Comparison of ENCODE assay signal across 19 cellular contexts in genomic region chr20:58470336-58470978, GRCh38. TPM values are rescaled to one million over a fixed set of nuclear protein-coding genes. Genes with fewer than 3 reads are reported as not detected.
DNase-seq lines count a peak whose midpoint lies in the region; ATAC-seq, FAIRE-seq and TF ChIP-seq lines count a peak whose summit lies in the region.
"Had no signal": no experiment of that assay in that cellular context is flagged by ENCODE, and none has a peak within 500 bp of the region (broad histone marks: within the 10 kb centered on the region; RNA-seq: fewer than 3 reads in every experiment).

No MANE protein-coding gene starts in this region.

- H3K4me1 ChIP-seq in SK-N-SH (ENCODE audit: control insufficient read depth in 1 of 2, insufficient read depth in 2 of 2, low read depth in 1 of 2, low read length in 1 of 2) = peaks cover 5 to 52% of the 10 kb centered on the region in 2 experiments; a peak in 3 of 4 replicates
- peaks cover 0 to 2% of the 10 kb centered on the region in 2 donors for H3K4me1 ChIP-seq in kidney (ENCODE audit: control insufficient read depth in 1 of 2, insufficient read depth in 1 of 2, low read depth in 1 of 2, low read length in 2 of 2)
- no peaks in the 10 kb centered on the region for H3K4me1 ChIP-seq in neuronal stem cell (ENCODE audit: control insufficient read depth in 2 of 2, insufficient read depth in 1 of 2, low read depth in 1 of 2, low read length in 2 of 2)
- H3K4me1 ChIP-seq: A549, BLaER1 had no signal

- H3K27me3 Mint-ChIP-seq in activated CD4-positive, alpha-beta T cell treated with anti-CD3 and anti-CD28 coated beads, Interleukin-2, amount 10 ng/mL, durations not matched to agents 24 days and 14 days = no peaks in the 10 kb centered on the region
- H3K27me3 Mint-ChIP-seq: CD4-positive, alpha-beta memory T cell had no signal

- no peak overlapping the region for H2BK5ac ChIP-seq in neuronal stem cell (ENCODE audit: low read length)

- no peak overlapping the region for H3K4me3 Mint-ChIP-seq in stimulated activated effector memory CD8-positive, alpha-beta T cell treated with anti-CD3 and anti-CD28 coated beads, Interleukin-12 subunit alpha, Interleukin-12 subunit beta, amount 100 ng/mL, for 72 hours
- H3K4me3 Mint-ChIP-seq in activated CD4-positive, alpha-beta T cell treated with anti-CD3 and anti-CD28 coated beads, Interleukin-2, amount 10 ng/mL, durations not matched to agents 24 days and 14 days = no peak overlapping the region
- H3K4me3 Mint-ChIP-seq: CD14-positive monocyte; CD4-positive, alpha-beta memory T cell; HFFc6 had no signal

- no peak overlapping the region for H2BK120ac ChIP-seq in neuronal stem cell (ENCODE audit: low read depth, low read length)

- no peak for ATAC-seq in SK-N-SH treated with all-trans-retinoic acid at 6 μM for 48 hours
- no peak for ATAC-seq in stimulated activated effector memory CD8-positive, alpha-beta T cell treated with anti-CD3 and anti-CD28 coated beads, Interleukin-12 subunit alpha, Interleukin-12 subunit beta, amount 100 ng/mL, for 72 hours
- ATAC-seq in GM18505 (IDR thresholded peaks at IDR 0.05; ENCODE audit: unreplicated experiment) = no peak
- ATAC-seq: HCT116 had no signal

- H3K79me2 ChIP-seq in SK-N-SH (ENCODE audit: insufficient read depth) = no peaks in the 10 kb centered on the region

- H4K91ac ChIP-seq in neuronal stem cell (ENCODE audit: low read depth, low read length, poor library complexity) = no peak overlapping the region

- POLR2A ChIA-PET in SK-N-SH (lab: Yijun Ruan, JAX) = interaction anchor here (1.7 kb wide), 1 partner anchor 13 kb away, joined by 9 read pairs; no protein-coding TSS in a partner anchor

- no peak for TF ChIP-seq POLR2A in GM18505 (IDR thresholded peaks at IDR 0.05; ENCODE audit: borderline replicate concordance, extremely low read depth, insufficient read depth, insufficient read length)

- H2BK15ac ChIP-seq in neuronal stem cell (ENCODE audit: low read length) = no peak overlapping the region

- H2AFZ ChIP-seq in SK-N-SH (ENCODE audit: low read depth) = no peak overlapping the region
- no peak overlapping the region for H2AFZ ChIP-seq in neuronal stem cell (ENCODE audit: low read length)

- FAIRE-seq in kidney (lab: Jason Lieb, UNC) = no peak
- FAIRE-seq: A549 had no signal

- H4K8ac ChIP-seq in neuronal stem cell (ENCODE audit: low read depth, low read length) = no peak overlapping the region

- H3K4me3 ChIP-seq in SK-N-SH (ENCODE audit: low read depth in 2 of 2, low read length in 1 of 2) (no peak overlapping the region), kidney (ENCODE audit: low read length in 2 of 2) (no peak overlapping the region), neuronal stem cell (ENCODE audit: low read length in 2 of 2) (no peak overlapping the region)
- H3K4me3 ChIP-seq: A549, BLaER1 had no signal

- H3K36me3 ChIP-seq in SK-N-SH (replicated peaks in 1 of 2; ENCODE audit: control insufficient read depth in 1 of 2, insufficient read depth in 2 of 2, low read length in 1 of 2) (no peaks in the 10 kb centered on the region), kidney (ENCODE audit: control insufficient read depth in 1 of 2, insufficient read depth in 2 of 2, low read length in 2 of 2) (no peaks in the 10 kb centered on the region), neuronal stem cell (replicated peaks in 1 of 2; ENCODE audit: control insufficient read depth in 2 of 2, insufficient read depth in 2 of 2, low read length in 2 of 2) (no peaks in the 10 kb centered on the region)
- H3K36me3 ChIP-seq: BLaER1 had no signal

- H3K9me3 Mint-ChIP-seq in stimulated activated effector memory CD8-positive, alpha-beta T cell treated with anti-CD3 and anti-CD28 coated beads, Interleukin-12 subunit alpha, Interleukin-12 subunit beta, amount 100 ng/mL, for 72 hours = no peaks in the 10 kb centered on the region
- no peaks in the 10 kb centered on the region for H3K9me3 Mint-ChIP-seq in activated CD4-positive, alpha-beta T cell treated with anti-CD3 and anti-CD28 coated beads, Interleukin-2, amount 10 ng/mL, durations not matched to agents 24 days and 14 days
- H3K9me3 Mint-ChIP-seq: CD14-positive monocyte; CD4-positive, alpha-beta memory T cell; HFFc6 had no signal

- H4K20me1 ChIP-seq in SK-N-SH (ENCODE audit: insufficient read depth) = no peaks in the 10 kb centered on the region
- H4K20me1 ChIP-seq: BLaER1 had no signal

- peak overlapping the region; percentile 82 to 90; a peak in 3 of 4 replicates for H3K27ac ChIP-seq in SK-N-SH (ENCODE audit: low read depth in 2 of 2, low read length in 1 of 2)
- no peak overlapping the region for H3K27ac ChIP-seq in kidney (ENCODE audit: low read depth in 2 of 2, low read length in 2 of 2)
- H3K27ac ChIP-seq in neuronal stem cell (replicated peaks; ENCODE audit: low read length) = no peak overlapping the region
- H3K27ac ChIP-seq: 22Rv1, A549, BLaER1 had no signal

- peak overlapping the region; percentile 32 for H2AK5ac ChIP-seq in neuronal stem cell (ENCODE audit: low read depth, low read length)

- no peak for TF ChIP-seq EP300 in SK-N-SH (IDR thresholded peaks at IDR 0.05; ENCODE audit: borderline replicate concordance in 1 of 2, low read depth in 1 of 2, low read length in 1 of 2)

- TF ChIP-seq RAD21 in SK-N-SH (IDR thresholded peaks at IDR 0.05; ENCODE audit: low read length) = no peak

- no peaks in the 10 kb centered on the region for H3K9me2 ChIP-seq in SK-N-SH

- no peak overlapping the region for H3K9ac ChIP-seq in SK-N-SH
- no peak overlapping the region for H3K9ac ChIP-seq in kidney (ENCODE audit: low read length in 2 of 2)
- H3K9ac ChIP-seq in neuronal stem cell (ENCODE audit: low read depth, low read length, poor library complexity) = no peak overlapping the region
- H3K9ac ChIP-seq: BLaER1 had no signal

- H3K14ac ChIP-seq in neuronal stem cell (ENCODE audit: low read length) = no peak overlapping the region

- H3K4ac ChIP-seq in neuronal stem cell (ENCODE audit: low read length) = no peak overlapping the region

- no peak for DNase-seq in SK-N-SH
- DNase-seq in kidney = peak; percentile 69
- DNase-seq in neuronal stem cell (ENCODE audit: low spot score) = no peak
- DNase-seq in stimulated activated effector memory CD8-positive, alpha-beta T cell treated with anti-CD3 and anti-CD28 coated beads, Interleukin-12 subunit alpha, Interleukin-12 subunit beta, amount 100 ng/mL, for 72 hours (ENCODE audit: low spot score in 2 of 2) = no peak
- no peak for DNase-seq in activated CD4-positive, alpha-beta T cell treated with anti-CD3 and anti-CD28 coated beads, Interleukin-2, amount 10 ng/mL, durations not matched to agents 24 days and 14 days
- DNase-seq in NCI-H1694 (lab: John Stamatoyannopoulos, UW) = no peak
- DNase-seq: CD4-positive, alpha-beta memory T cell; DMS153; DMS79; GDM1; GOT3; HFFc6 had no signal

- no peaks in the 10 kb centered on the region for H3K79me1 ChIP-seq in neuronal stem cell (ENCODE audit: low read depth, low read length)

- H3K9me3 ChIP-seq in SK-N-SH (no peaks in the 10 kb centered on the region), kidney (ENCODE audit: control insufficient read depth in 1 of 2, low read length in 2 of 2) (no peaks in the 10 kb centered on the region), neuronal stem cell (replicated peaks in 1 of 2; ENCODE audit: control insufficient read depth in 2 of 2, insufficient read depth in 1 of 2, low read depth in 1 of 2, low read length in 2 of 2) (no peaks in the 10 kb centered on the region)
- H3K9me3 ChIP-seq: A549, BLaER1 had no signal

- TF ChIP-seq CTCF in SK-N-SH (IDR thresholded peaks at IDR 0.05) (no peak), kidney (IDR thresholded peaks at IDR 0.05; ENCODE audit: borderline replicate concordance, extremely low read depth, insufficient read depth) (no peak)

- intact Hi-C loops in kidney (cut with DNase I) = no loop called here
- intact Hi-C loops in activated CD4-positive, alpha-beta T cell treated with anti-CD3 and anti-CD28 coated beads, Interleukin-2, amount 10 ng/mL, durations not matched to agents 24 days and 14 days (cut with micrococcal nuclease) = no loop called here

- CTCF ChIA-PET in SK-N-SH (lab: Yijun Ruan, JAX) = no interaction called here

- WGBS in SK-N-SH (ENCODE audit: low lambda C conversion rate) = 95% methylated on average over 9 of the region's 15 CpGs
- WGBS in neuronal stem cell (ENCODE audit: extremely low coverage in 2 of 2, insufficient read length in 2 of 2, insufficient replicate concordance in 1 of 2), 2 donors = no CpG with 5 or more reads among the region's 15 CpGs

- H3K27me3 ChIP-seq in SK-N-SH (ENCODE audit: insufficient read depth) (no peaks in the 10 kb centered on the region), neuronal stem cell (ENCODE audit: control insufficient read depth in 3 of 3, insufficient read depth in 3 of 3, low read depth in 1 of 3, low read length in 3 of 3) (no peaks in the 10 kb centered on the region)
- H3K27me3 ChIP-seq: BLaER1 had no signal

- H3F3A ChIP-seq in SK-N-SH (replicated peaks; ENCODE audit: insufficient read depth) = peaks cover 11% of the 10 kb centered on the region

- H3K36me3 Mint-ChIP-seq in stimulated activated effector memory CD8-positive, alpha-beta T cell treated with anti-CD3 and anti-CD28 coated beads, Interleukin-12 subunit alpha, Interleukin-12 subunit beta, amount 100 ng/mL, for 72 hours = no peaks in the 10 kb centered on the region
- H3K36me3 Mint-ChIP-seq in activated CD4-positive, alpha-beta T cell treated with anti-CD3 and anti-CD28 coated beads, Interleukin-2, amount 10 ng/mL, durations not matched to agents 24 days and 14 days (ENCODE audit: low read depth) = no peaks in the 10 kb centered on the region
- H3K36me3 Mint-ChIP-seq: CD14-positive monocyte had no signal

- no peak overlapping the region for H2BK12ac ChIP-seq in neuronal stem cell (ENCODE audit: low read length)

- H3K27ac Mint-ChIP-seq in stimulated activated effector memory CD8-positive, alpha-beta T cell treated with anti-CD3 and anti-CD28 coated beads, Interleukin-12 subunit alpha, Interleukin-12 subunit beta, amount 100 ng/mL, for 72 hours = peak overlapping the region; percentile 67
- no peak overlapping the region for H3K27ac Mint-ChIP-seq in activated CD4-positive, alpha-beta T cell treated with anti-CD3 and anti-CD28 coated beads, Interleukin-2, amount 10 ng/mL, durations not matched to agents 24 days and 14 days
- H3K27ac Mint-ChIP-seq: CD14-positive monocyte; CD4-positive, alpha-beta memory T cell; HFFc6 had no signal

- peak overlapping the region; percentile 33 for H3K18ac ChIP-seq in neuronal stem cell (ENCODE audit: low read length)

- H3K4me1 Mint-ChIP-seq in stimulated activated effector memory CD8-positive, alpha-beta T cell treated with anti-CD3 and anti-CD28 coated beads, Interleukin-12 subunit alpha, Interleukin-12 subunit beta, amount 100 ng/mL, for 72 hours = no peaks in the 10 kb centered on the region
- no peaks in the 10 kb centered on the region for H3K4me1 Mint-ChIP-seq in activated CD4-positive, alpha-beta T cell treated with anti-CD3 and anti-CD28 coated beads, Interleukin-2, amount 10 ng/mL, durations not matched to agents 24 days and 14 days
- H3K4me1 Mint-ChIP-seq: CD14-positive monocyte; CD4-positive, alpha-beta memory T cell had no signal

- peak overlapping the region; percentile 51; the same call in 1 of the 2 replicates for H3K4me2 ChIP-seq in SK-N-SH
- no peak overlapping the region for H3K4me2 ChIP-seq in neuronal stem cell (ENCODE audit: insufficient read depth, low read length, poor library complexity, severe bottlenecking)
- H3K4me2 ChIP-seq: A549, BLaER1 had no signal

- H3K23ac ChIP-seq in neuronal stem cell (ENCODE audit: low read depth, low read length, poor library complexity) = no peak overlapping the region

RNA-seq across cellular contexts. Expression of gene APCDD1L, which starts 44.7 kb away (rescaled TPM):
- polyA plus RNA-seq in SK-N-SH (2012; rRNA removed) (0.31 and 0.99 TPM in 2 replicates), kidney (ENCODE audit: insufficient read depth, low read depth, low replicate concordance) (4.5 TPM)
- 0.36 and 0.47 TPM in 2 replicates for polyA plus RNA-seq in SK-N-SH (2012; cell fraction: cytosol; rRNA removed)
- polyA plus RNA-seq in SK-N-SH (2012; cell fraction: nucleus; rRNA removed) = 0.60 and 0.76 TPM in 2 replicates
- total RNA-seq in kidney = 1.2 TPM
- 0.04 TPM for polyA plus RNA-seq in neuronal stem cell (2013, experiment 1 of 2)
- polyA plus RNA-seq in neuronal stem cell (2013, experiment 2 of 2) = 0.03 TPM
- not detected in 2 replicates for total RNA-seq in activated CD4-positive, alpha-beta T cell treated with anti-CD3 and anti-CD28 coated beads, Interleukin-2, amount 10 ng/mL, durations not matched to agents 24 days and 14 days
- total RNA-seq: CD4-positive, alpha-beta memory T cell had no signal
- polyA plus RNA-seq: A549, CD14-positive monocyte had no signal

Comparison
In these comparisons a context has a peak if more than half of its experiments do, and no peak if none do; other contexts are left out.
1. H3K27ac ChIP-seq: peak in SK-N-SH (2 of 2); none in kidney (0 of 2) and neuronal stem cell (single experiment).